ENCODE assay signal across 10 cellular contexts in the genomic region with DNA sequence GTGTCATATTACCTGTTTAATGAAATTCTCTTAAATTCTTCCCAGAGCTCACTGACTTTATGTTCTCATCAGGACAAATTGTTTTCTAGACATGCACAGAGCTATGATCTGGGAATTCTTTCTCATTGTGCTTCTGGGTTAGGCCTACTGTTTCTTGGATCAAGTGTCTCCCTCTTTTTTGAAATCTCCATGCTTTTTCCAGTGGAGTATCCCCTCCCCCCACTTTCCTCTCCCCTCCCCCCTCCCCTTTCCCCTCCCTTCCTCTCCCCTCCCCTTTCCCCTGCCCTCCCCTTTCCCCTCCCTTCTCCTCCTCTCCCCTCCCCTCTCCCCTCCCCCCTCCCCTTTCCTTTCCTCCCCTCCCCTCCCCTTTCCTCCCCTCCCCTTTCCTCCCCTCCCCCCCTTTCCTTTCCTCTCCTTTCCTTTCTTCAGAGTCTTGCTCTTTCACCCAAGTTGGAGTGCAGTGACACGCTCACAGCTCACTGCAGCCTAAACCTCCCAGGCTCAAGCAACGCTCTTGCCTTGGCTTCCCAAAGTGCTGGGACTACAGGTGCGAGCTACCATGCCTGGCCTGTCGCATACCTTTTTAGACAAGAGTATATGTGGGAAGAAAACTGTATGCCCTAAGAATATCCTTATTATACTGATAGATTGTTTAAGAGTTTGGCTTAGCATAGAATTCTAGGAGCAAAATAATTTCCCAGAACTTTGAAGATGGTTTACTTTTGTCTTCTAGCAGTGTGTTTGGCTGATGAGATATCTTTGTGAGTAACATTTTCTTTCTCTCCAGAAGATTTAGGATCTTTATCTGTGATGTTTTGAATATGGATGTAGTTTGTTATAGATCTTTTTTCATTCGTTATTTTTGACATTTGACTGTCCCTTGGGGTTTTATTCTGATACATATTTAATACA. TPM values are rescaled to one million over a fixed set of nuclear protein-coding genes. Genes with fewer than 3 reads are reported as not detected.
DNase-seq lines count a peak whose midpoint lies in the region; ATAC-seq and TF ChIP-seq lines count a peak whose summit lies in the region.
"Had no signal": no experiment of that assay in that cellular context is flagged by ENCODE, and none has a peak within 500 bp of the region (broad histone marks: within the 10 kb centered on the region; RNA-seq: fewer than 3 reads in every experiment).

No MANE protein-coding gene starts in this region.

- peaks cover 28% of the 10 kb centered on the region for H3K36me3 Mint-ChIP-seq in Caco-2 (ENCODE audit: insufficient read depth, unreplicated experiment)
- peaks cover 12% of the 10 kb centered on the region for H3K36me3 Mint-ChIP-seq in central memory CD8-positive, alpha-beta T cell (ENCODE audit: insufficient read depth)
- H3K36me3 Mint-ChIP-seq in nephron progenitor cell (ENCODE audit: low read depth), result peaks cover 23% of the 10 kb centered on the region

- H4K20me1 ChIP-seq in Karpas-422 (ENCODE audit: insufficient read depth, low read depth, low read length), result no peaks in the 10 kb centered on the region

- BruUV-seq in Caco-2 (replicated peaks; lab: Mats Ljungman, UMichigan), result TSS peak; percentile 3

- POLR2A ChIA-PET in Caco-2 (lab: Charles Lee), result interaction anchor here (0.6 kb wide), 1 partner anchor 1731 kb away, joined by 5 read pairs; no protein-coding TSS in a partner anchor

- H3K4me1 Mint-ChIP-seq in Caco-2 (ENCODE audit: low read depth, unreplicated experiment) (peaks cover 6% of the 10 kb centered on the region), nephron progenitor cell (peaks cover 86% of the 10 kb centered on the region)
- peaks cover 26% of the 10 kb centered on the region for H3K4me1 Mint-ChIP-seq in central memory CD8-positive, alpha-beta T cell

- H3K4me3 ChIP-seq in Caco-2 (ENCODE audit: low read depth, low read length) (no peak overlapping the region), Karpas-422 (ENCODE audit: low read length) (peak overlapping the region; percentile 83)
- H3K4me3 ChIP-seq: body of pancreas, transverse colon had no signal

- H3K4me2 ChIP-seq in Karpas-422 (ENCODE audit: low read depth, low read length, poor library complexity, severe bottlenecking), result peak overlapping the region; percentile 93

- no peak for DNase-seq in Caco-2
- DNase-seq in Karpas-422, result peak; percentile 46
- no peak for DNase-seq in central memory CD8-positive, alpha-beta T cell (ENCODE audit: low spot score in 2 of 2)
- DNase-seq in nephron progenitor cell, result no peak
- DNase-seq in stimulated activated CD4-positive, alpha-beta T cell treated with anti-CD3 and anti-CD28 coated beads, Interleukin-15, amount 100 ng/mL, for 24 hours, result no peak
- no peak for DNase-seq in hypothalamus (lab: John Stamatoyannopoulos, UW)
- DNase-seq in glomerular visceral epithelial cell (ENCODE audit: extremely low spot score), result no peak
- DNase-seq in NCI-H1694 treated with DMSO at 0.1 percent for 48 hours (lab: John Stamatoyannopoulos, UW), result no peak
- DNase-seq: body of pancreas, transverse colon had no signal

- H3K79me2 ChIP-seq in Karpas-422 (ENCODE audit: low read length), result peaks cover 61% of the 10 kb centered on the region

- H3K27ac Mint-ChIP-seq in Caco-2 (ENCODE audit: unreplicated experiment), result no peak overlapping the region
- H3K27ac Mint-ChIP-seq in central memory CD8-positive, alpha-beta T cell (ENCODE audit: low read depth), result peak overlapping the region; percentile 81
- H3K27ac Mint-ChIP-seq in nephron progenitor cell, result peak overlapping the region; percentile 98

- no peaks in the 10 kb centered on the region for H3K9me2 ChIP-seq in Karpas-422 (replicated peaks; ENCODE audit: insufficient read depth, low read length)

- H3K4me3 Mint-ChIP-seq in Caco-2 (ENCODE audit: unreplicated experiment) (no peak overlapping the region), nephron progenitor cell (peak overlapping the region; percentile 80)
- H3K4me3 Mint-ChIP-seq in central memory CD8-positive, alpha-beta T cell, result no peak overlapping the region

- H3K4me1 ChIP-seq in Caco-2 (peaks cover 5% of the 10 kb centered on the region; the same call in 1 of the 2 replicates), Karpas-422 (ENCODE audit: low read length) (peaks cover 62% of the 10 kb centered on the region)

- H3K27me3 ChIP-seq in Caco-2 (replicated peaks; ENCODE audit: control insufficient read depth, insufficient read depth, low read length) (no peaks in the 10 kb centered on the region), Karpas-422 (ENCODE audit: low read length) (no peaks in the 10 kb centered on the region)
- H3K27me3 ChIP-seq: body of pancreas, transverse colon had no signal

- H3K36me3 ChIP-seq in Caco-2 (ENCODE audit: control insufficient read depth, insufficient read depth, low read length) (no peaks in the 10 kb centered on the region), Karpas-422 (ENCODE audit: insufficient read depth, low read length) (peaks cover 2% of the 10 kb centered on the region; the same call in 1 of the 2 replicates)
- H3K36me3 ChIP-seq: transverse colon had no signal

- no peaks in the 10 kb centered on the region; the same call in 1 of the 2 replicates for H3K9me3 ChIP-seq in Caco-2
- no peaks in the 10 kb centered on the region for H3K9me3 ChIP-seq in Karpas-422 (ENCODE audit: low read length)
- H3K9me3 ChIP-seq: body of pancreas, transverse colon had no signal

- H3K27ac ChIP-seq in Karpas-422 (ENCODE audit: low read length), result peak overlapping the region; percentile 79
- H3K27ac ChIP-seq: body of pancreas had no signal

- no peak overlapping the region for H2AFZ ChIP-seq in Karpas-422 (ENCODE audit: low read length)

- intact Hi-C loops in Caco-2 (cut with micrococcal nuclease; ENCODE audit: unreplicated experiment), result no loop called here

- ATAC-seq in central memory CD8-positive, alpha-beta T cell (replicated peaks; ENCODE audit: extremely low read depth, poor library complexity, severe bottlenecking), result no peak
- ATAC-seq: body of pancreas had no signal

- H3K9me3 Mint-ChIP-seq in Caco-2 (ENCODE audit: unreplicated experiment) (no peaks in the 10 kb centered on the region), nephron progenitor cell (peaks cover 5% of the 10 kb centered on the region)
- H3K9me3 Mint-ChIP-seq in central memory CD8-positive, alpha-beta T cell, result no peaks in the 10 kb centered on the region

- no peak for TF ChIP-seq CTCF in Caco-2 (IDR thresholded peaks at IDR 0.05; ENCODE audit: insufficient read depth in 1 of 2, low read depth in 1 of 2, low read length in 1 of 2, severe bottlenecking in 1 of 2, unreplicated experiment in 1 of 2)
- TF ChIP-seq CTCF in nephron progenitor cell (IDR thresholded peaks at IDR 0.05), result no peak

- peak overlapping the region; percentile 84 for H3K9ac ChIP-seq in Karpas-422 (ENCODE audit: low read length)

- CTCF ChIA-PET in Caco-2 (lab: Charles Lee), result no interaction called here

- no peaks in the 10 kb centered on the region for H3K27me3 Mint-ChIP-seq in Caco-2 (ENCODE audit: insufficient read depth, unreplicated experiment)
- H3K27me3 Mint-ChIP-seq in central memory CD8-positive, alpha-beta T cell, result no peaks in the 10 kb centered on the region
- H3K27me3 Mint-ChIP-seq in nephron progenitor cell (ENCODE audit: low read depth, poor library complexity), result peaks cover 6% of the 10 kb centered on the region

RNA-seq across cellular contexts. Expression of gene DYNC2I1, which starts 2.5 kb away (rescaled TPM):
- 13.2 and 17.6 TPM in 2 replicates for total RNA-seq in Caco-2 (2022)
- total RNA-seq in Karpas-422 (2014; rRNA removed; shearing (Covaris generic); ENCODE audit: low replicate concordance), result 15.9 and 40.0 TPM in 2 replicates

RNA-seq across cellular contexts. Expression of gene ESYT2, which starts 29.5 kb away (rescaled TPM):
- total RNA-seq in Caco-2 (2022), result 55.2 and 59.4 TPM in 2 replicates
- 216 and 242 TPM in 2 replicates for total RNA-seq in Karpas-422 (2014; rRNA removed; shearing (Covaris generic); ENCODE audit: low replicate concordance)
